Comparison of ENCODE assay signal across 1 cellular context in genomic region chr1:2194898-2195673, GRCh38.
TF ChIP-seq lines count a peak whose summit lies in the region.

No MANE protein-coding gene starts in this region.

TF ChIP-seq in HEK293, 187 proteins besides CTCF, POLR2A, EP300 and RAD21 (continued from another document and continues in another):
- TF ChIP-seq INSM2 (tag by site-specific recombination; IDR thresholded peaks at IDR 0.05): no peak
- TF ChIP-seq ZNF561 (tag by site-specific recombination; IDR thresholded peaks at IDR 0.05; ENCODE audit: borderline replicate concordance): peak; percentile 86; the same call in 1 of the 2 replicates
- TF ChIP-seq ZSCAN30 (tag by site-specific recombination; IDR thresholded peaks at IDR 0.05): 0 out of 2 replicates have a peak, but pooled peaks have one; percentile 12
- peak; percentile 61; the same call in 1 of the 2 replicates for TF ChIP-seq BCL11A (tag by site-specific recombination; IDR thresholded peaks at IDR 0.05; ENCODE audit: low read depth)
- TF ChIP-seq ZNF335 (tag by site-specific recombination; conservative IDR thresholded peaks at IDR 0.05): peak; percentile 97
- peak; percentile 50; the same call in 1 of the 2 replicates for TF ChIP-seq ZNF394 (tag by site-specific recombination; IDR thresholded peaks at IDR 0.05; ENCODE audit: borderline replicate concordance)
- no peak for TF ChIP-seq ZNF747 (tag by site-specific recombination; IDR thresholded peaks at IDR 0.05)
- peak; percentile 97 for TF ChIP-seq ZBTB10 (tag by site-specific recombination; IDR thresholded peaks at IDR 0.05)
- peak; percentile 9 for TF ChIP-seq WT1 (tag by site-specific recombination; IDR thresholded peaks at IDR 0.05)
- TF ChIP-seq ZNF658 (tag by site-specific recombination; IDR thresholded peaks at IDR 0.05): no peak
- TF ChIP-seq ZBTB26 (tag by site-specific recombination; optimal IDR thresholded peaks at IDR 0.05): peak; percentile 24
- peak; percentile 75 for TF ChIP-seq ZNF341 (tag by site-specific recombination; IDR thresholded peaks at IDR 0.05; ENCODE audit: low read depth)
- TF ChIP-seq ZNF202 (tag by site-specific recombination; IDR thresholded peaks at IDR 0.05; ENCODE audit: borderline replicate concordance): no peak
- 0 out of 2 replicates have a peak, but pooled peaks have one; percentile 24 for TF ChIP-seq KLF16 (tag by site-specific recombination; IDR thresholded peaks at IDR 0.05)
- TF ChIP-seq BCL11B (tag by site-specific recombination; IDR thresholded peaks at IDR 0.05; ENCODE audit: low read depth): 0 out of 2 replicates have a peak, but pooled peaks have one; percentile 27
- peak; percentile 70 for TF ChIP-seq ZBTB7A (tag by site-specific recombination; IDR thresholded peaks at IDR 0.05; ENCODE audit: low read depth)
- 0 out of 2 replicates have a peak, but pooled peaks have one; percentile 33 for TF ChIP-seq ZNF223 (tag by site-specific recombination; IDR thresholded peaks at IDR 0.05)
- peak; percentile 75 for TF ChIP-seq ZFHX2 (tag by site-specific recombination; conservative IDR thresholded peaks at IDR 0.05)
- TF ChIP-seq ZNF24 (tag by site-specific recombination; IDR thresholded peaks at IDR 0.05): no peak
- TF ChIP-seq SP7 (tag by site-specific recombination; IDR thresholded peaks at IDR 0.05): peak; percentile 62
- peak; percentile 45; the same call in 1 of the 2 replicates for TF ChIP-seq ZNF391 (tag by site-specific recombination; IDR thresholded peaks at IDR 0.05; ENCODE audit: borderline replicate concordance, low read depth)
- TF ChIP-seq ZNF639 (tag by site-specific recombination; IDR thresholded peaks at IDR 0.05): peak; percentile 31; the same call in 1 of the 2 replicates
- peak; percentile 95 for TF ChIP-seq ZBTB48 (tag by site-specific recombination; IDR thresholded peaks at IDR 0.05)
- peak; percentile 46 for TF ChIP-seq ZIC2 (tag by site-specific recombination; IDR thresholded peaks at IDR 0.05)
- peak; percentile 54 for TF ChIP-seq PRDM10 (tag by site-specific recombination; IDR thresholded peaks at IDR 0.05)
- TF ChIP-seq KLF10 (tag by site-specific recombination; IDR thresholded peaks at IDR 0.05): peak; percentile 76; the same call in 1 of the 2 replicates
- peak; percentile 34 for TF ChIP-seq KLF9 (tag by site-specific recombination; IDR thresholded peaks at IDR 0.05; ENCODE audit: low read depth)
- TF ChIP-seq ZNF398 (tag by site-specific recombination; IDR thresholded peaks at IDR 0.05): peak; percentile 84
- TF ChIP-seq SP3 (tag by site-specific recombination; IDR thresholded peaks at IDR 0.05): peak; percentile 84
- peak; percentile 86 for TF ChIP-seq ZNF654 (tag by site-specific recombination; IDR thresholded peaks at IDR 0.05; ENCODE audit: low read depth)
- TF ChIP-seq HOXA7 (CRISPR knock-in tag; IDR thresholded peaks at IDR 0.05; ENCODE audit: borderline replicate concordance): no peak
- no peak; the same call in 1 of the 2 replicates for TF ChIP-seq ZSCAN18 (tag by site-specific recombination; IDR thresholded peaks at IDR 0.05)
- TF ChIP-seq ZNF76 (tag by site-specific recombination; IDR thresholded peaks at IDR 0.05; ENCODE audit: borderline replicate concordance, low read depth): peak; percentile 70; the same call in 1 of the 2 replicates
- TF ChIP-seq HIC1 (tag by site-specific recombination; IDR thresholded peaks at IDR 0.05): peak; percentile 97
- TF ChIP-seq ZBTB11 (tag by site-specific recombination; conservative IDR thresholded peaks at IDR 0.05; ENCODE audit: low read depth): peak; percentile 82
